8 cellular contexts compared by ENCODE assay signal in genomic region chr4:109803924-109804571, GRCh38. TPM values are rescaled to one million over a fixed set of nuclear protein-coding genes. Genes with fewer than 3 reads are reported as not detected.
DNase-seq lines count a peak whose midpoint lies in the region; ATAC-seq, FAIRE-seq and TF ChIP-seq lines count a peak whose summit lies in the region.

No MANE protein-coding gene starts in this region.

- peak; percentile 77 for TF ChIP-seq CTCF in VCaP (conservative IDR thresholded peaks at IDR 0.05)

- peak; percentile 68 for ATAC-seq in GM21528 (IDR thresholded peaks at IDR 0.05; ENCODE audit: low FRiP score, unreplicated experiment)

- FAIRE-seq in islet of Langerhans (lab: Jason Lieb, UNC): peak; percentile 82

- H3K27ac ChIP-seq in VCaP: no peak overlapping the region

- DNase-seq in SIG-M5 treated with dmso at 0.1 percent for 504 hours (lab: John Stamatoyannopoulos, UW; ENCODE audit: unreplicated experiment) (peak; percentile 29), SIG-M5 (lab: John Stamatoyannopoulos, UW) (no peak), M059J (ENCODE audit: low read depth) (peak; percentile 74), NCI-H128 (lab: John Stamatoyannopoulos, UW; ENCODE audit: unreplicated experiment) (no peak)
- no peak for DNase-seq in stimulated activated CD4-positive, alpha-beta T cell treated with anti-CD3 and anti-CD28 coated beads, Interleukin-12 subunit alpha, Interleukin-12 subunit beta, amount 100 ng/mL, for 4 hours

RNA-seq across cellular contexts. Expression of gene CFI, which starts 2.2 kb away (rescaled TPM):
- 38.1 and 55.0 TPM in 2 replicates for total RNA-seq in M059J (2014; rRNA removed; shearing (Covaris generic))

RNA-seq across cellular contexts. Expression of gene GAR1, which starts 11.5 kb away (rescaled TPM):
- total RNA-seq in M059J (2014; rRNA removed; shearing (Covaris generic)): 3.6 and 8.7 TPM in 2 replicates

RNA-seq across cellular contexts. Expression of gene RRH, which starts 23.7 kb away (rescaled TPM):
- not detected in 2 replicates for total RNA-seq in M059J (2014; rRNA removed; shearing (Covaris generic))

RNA-seq across cellular contexts. Expression of gene LRIT3, which starts 43.9 kb away (rescaled TPM):
- not detected in 2 replicates for total RNA-seq in M059J (2014; rRNA removed; shearing (Covaris generic))

Comparison
In these comparisons a context has a peak if more than half of its experiments do, and no peak if none do; other contexts are left out.
1. DNase-seq: peak in SIG-M5 treated with dmso at 0.1 percent for 504 hours (single experiment) and M059J (single experiment); none in SIG-M5 (single experiment), NCI-H128 (single experiment) and stimulated activated CD4-positive, alpha-beta T cell treated with anti-CD3 and anti-CD28 coated beads, Interleukin-12 subunit alpha, Interleukin-12 subunit beta, amount 100 ng/mL, for 4 hours (single experiment).